ENCODE assay signal across 16 cellular contexts in the genomic region with DNA sequence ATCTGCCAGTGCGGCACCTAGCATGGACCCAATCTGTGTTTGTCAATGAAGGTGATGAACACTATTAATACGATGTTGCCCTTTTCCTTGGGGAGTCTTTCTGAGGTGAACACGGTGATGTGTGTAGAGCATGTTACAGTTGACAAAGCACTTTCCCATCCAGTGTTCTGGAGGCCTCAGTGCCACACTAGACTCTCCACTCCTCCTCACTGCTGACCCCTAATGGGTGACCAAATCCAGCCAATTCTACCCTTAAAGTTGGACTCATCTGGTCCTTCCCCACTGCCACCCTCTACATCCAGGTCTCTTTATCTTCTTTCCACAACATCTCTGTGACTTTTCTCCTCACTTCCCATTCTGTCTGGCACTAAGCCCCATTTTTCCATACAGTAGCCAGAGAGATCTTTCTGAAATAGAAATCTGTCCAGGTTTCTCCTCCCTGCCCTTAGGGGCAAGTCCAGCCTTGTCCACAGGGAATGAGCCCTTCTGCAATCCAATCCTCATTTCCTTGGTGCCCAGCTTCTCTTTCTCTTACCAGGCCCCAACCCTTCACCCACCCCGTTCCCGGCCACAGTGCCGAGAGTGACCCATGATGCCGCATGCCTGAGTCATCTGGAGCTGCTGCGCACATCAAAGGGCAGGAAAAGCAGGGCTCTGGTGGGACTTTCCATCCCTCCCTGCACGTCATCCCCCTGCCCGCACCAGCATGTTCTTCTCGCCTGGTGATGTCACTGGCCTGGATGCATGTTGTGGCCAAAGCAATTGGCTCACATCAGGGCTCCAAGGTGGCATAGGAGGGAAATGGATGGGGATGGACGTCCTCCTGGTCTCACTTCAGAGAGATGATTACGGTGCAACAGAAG.
DNase-seq lines count a peak whose midpoint lies in the region; ATAC-seq and TF ChIP-seq lines count a peak whose summit lies in the region.
"Had no signal": no experiment of that assay in that cellular context is flagged by ENCODE, and none has a peak within 500 bp of the region (broad histone marks: within the 10 kb centered on the region; RNA-seq: fewer than 3 reads in every experiment).

No MANE protein-coding gene starts in this region.

- ATAC-seq in HG02970 (IDR thresholded peaks at IDR 0.05; ENCODE audit: low FRiP score, unreplicated experiment): no peak

- TF ChIP-seq CTCF in cardiac fibroblast (IDR thresholded peaks at IDR 0.05; ENCODE audit: low read depth, low read length): no peak

- H3K4me3 ChIP-seq in cardiac fibroblast (replicated peaks in 1 of 2; ENCODE audit: low read depth in 2 of 2, low read length in 2 of 2): no peak overlapping the region
- H3K4me3 ChIP-seq: left ventricle myocardium inferior had no signal

- DNase-seq in Daoy (ENCODE audit: low read depth) (peak; percentile 97), HT1080 (ENCODE audit: low read depth) (peak; percentile 96), cardiac fibroblast (ENCODE audit: low read depth in 2 of 2) (peak; percentile 10 to 55), myocyte (ENCODE audit: low read depth) (peak; percentile 37), NCI-H748 treated with DMSO at 0.1 percent for 48 hours (lab: John Stamatoyannopoulos, UW) (no peak), NCI-H446 (lab: John Stamatoyannopoulos, UW) (no peak)
- DNase-seq in activated T-cell treated with anti-CD3 and anti-CD28 coated beads, Interleukin-2, amount 50 U/mL, for 1 hour: no peak
- DNase-seq: activated B cell treated with CpG ODN at 0.5 μM for 24 hours; caudate nucleus; glutamatergic neuron; left ventricle myocardium inferior; NCI-H1048; Right ventricle myocardium superior; stimulated activated CD4-positive, alpha-beta T cell treated with anti-CD3 and anti-CD28 coated beads, Interleukin-1b, Interleukin-23, amount 100 ng/mL, for 48 hours; stimulated activated naive CD4-positive, alpha-beta T cell had no signal

Comparison
In these comparisons a context has a peak if more than half of its experiments do, and no peak if none do; other contexts are left out.
1. DNase-seq: peak in Daoy (single experiment), HT1080 (single experiment), cardiac fibroblast (2 of 2) and myocyte (single experiment); none in NCI-H748 treated with DMSO at 0.1 percent for 48 hours (single experiment), activated T-cell treated with anti-CD3 and anti-CD28 coated beads, Interleukin-2, amount 50 U/mL, for 1 hour (single experiment) and NCI-H446 (0 of 2).